Comparison of ENCODE assay signal across 23 cellular contexts in genomic region chr17:77515227-77515626, GRCh38.
DNase-seq lines count a peak whose midpoint lies in the region; ATAC-seq, FAIRE-seq and TF ChIP-seq lines count a peak whose summit lies in the region.
"Had no signal": no experiment of that assay in that cellular context is flagged by ENCODE, and none has a peak within 500 bp of the region (broad histone marks: within the 10 kb centered on the region; RNA-seq: fewer than 3 reads in every experiment).

No MANE protein-coding gene starts in this region.

- no peak overlapping the region for H2AFZ ChIP-seq in K562 (ENCODE audit: low read depth, low read length)

- H3K79me2 ChIP-seq in K562 (ENCODE audit: control insufficient read depth, insufficient read depth, low read length) = no peaks in the 10 kb centered on the region

- TF ChIP-seq RAD21 in A549 (conservative IDR thresholded peaks at IDR 0.05 in 1 of 2, IDR thresholded peaks at IDR 0.05 in 1 of 2) (no peak), K562 (CRISPR knock-in tag; conservative IDR thresholded peaks at IDR 0.05 in 1 of 2, IDR thresholded peaks at IDR 0.05 in 1 of 2) (no peak)

- TF ChIP-seq EP300 in A549 (IDR thresholded peaks at IDR 0.05) (no peak), K562 (IDR thresholded peaks at IDR 0.05; ENCODE audit: low read length) (no peak)

- peaks cover 11% of the 10 kb centered on the region for H3K9me3 Mint-ChIP-seq in activated naive CD4-positive, alpha-beta T cell treated with anti-CD3 and anti-CD28 coated beads, Interleukin-2, amount 10 ng/mL, durations not matched to agents 7 days and 5 days
- H3K9me3 Mint-ChIP-seq in activated T-cell treated with anti-CD3 and anti-CD28 coated beads, Interleukin-2, amount 50 U/mL, for 4 hours = peaks cover 13% of the 10 kb centered on the region

- H3K4me1 ChIP-seq in A549 = no peaks in the 10 kb centered on the region
- no peaks in the 10 kb centered on the region; a peak in 1 of 5 replicates for H3K4me1 ChIP-seq in K562 (replicated peaks in 1 of 2; ENCODE audit: control insufficient read depth in 2 of 2, insufficient read depth in 2 of 2, low read length in 2 of 2)
- H3K4me1 ChIP-seq: BLaER1 had no signal

- in situ Hi-C loops in K562 (cut with MboI) = no loop called here

- H3K4me3 Mint-ChIP-seq in activated naive CD4-positive, alpha-beta T cell treated with anti-CD3 and anti-CD28 coated beads, Interleukin-2, amount 10 ng/mL, durations not matched to agents 7 days and 5 days = no peak overlapping the region
- no peak overlapping the region for H3K4me3 Mint-ChIP-seq in activated T-cell treated with anti-CD3 and anti-CD28 coated beads, Interleukin-2, amount 50 U/mL, for 4 hours
- H3K4me3 Mint-ChIP-seq: CD14-positive monocyte; CD4-positive, alpha-beta memory T cell; CD8-positive, alpha-beta memory T cell had no signal

- peak; percentile 14 for DNase-seq in activated naive CD4-positive, alpha-beta T cell treated with anti-CD3 and anti-CD28 coated beads, Interleukin-2, amount 10 ng/mL, durations not matched to agents 7 days and 5 days
- no peak for DNase-seq in activated naive CD4-positive, alpha-beta T cell treated with anti-CD3 and anti-CD28 coated beads, Interleukin-2, amount 50 U/mL, for 16 hours
- DNase-seq in cardiac septum (ENCODE audit: low spot score) (peak; percentile 5), Right ventricle myocardium inferior (ENCODE audit: missing footprints) (no peak), A549 (ENCODE audit: low read depth in 1 of 2, low spot score in 1 of 2) (no peak), K562 (ENCODE audit: extremely low read depth in 1 of 4, low spot score in 3 of 4) (no peak), urothelium cell line (ENCODE audit: low spot score) (no peak)
- no peak for DNase-seq in activated T-cell treated with anti-CD3 and anti-CD28 coated beads, Interleukin-2, amount 50 U/mL, for 4 hours
- DNase-seq: ACHN; BE2C; C1 segment of cervical spinal cord; CD4-positive, alpha-beta memory T cell; CD4-positive, CD25-positive, alpha-beta regulatory T cell; CD8-positive, alpha-beta memory T cell; COR-L47; DMS79 treated with DMSO at 0.1 percent for 48 hours; GF-D8 had no signal

- H3K36me3 Mint-ChIP-seq in activated naive CD4-positive, alpha-beta T cell treated with anti-CD3 and anti-CD28 coated beads, Interleukin-2, amount 10 ng/mL, durations not matched to agents 7 days and 5 days = peaks cover 8% of the 10 kb centered on the region
- peaks cover 2% of the 10 kb centered on the region for H3K36me3 Mint-ChIP-seq in activated T-cell treated with anti-CD3 and anti-CD28 coated beads, Interleukin-2, amount 50 U/mL, for 4 hours (ENCODE audit: insufficient read depth)
- H3K36me3 Mint-ChIP-seq: CD14-positive monocyte had no signal

- intact Hi-C loops in cardiac septum (cut with DNase I) (no loop called here), Right ventricle myocardium inferior (cut with DNase I) (no loop called here), K562 (cut with micrococcal nuclease) (no loop called here)

- POLR2A ChIA-PET in A549 (lab: Yijun Ruan, JAX) = no interaction called here
- POLR2A ChIA-PET in K562 (lab: Yijun Ruan, JAX) = interaction anchor here (0.6 kb wide), 1 partner anchor 29 kb away, joined by 3 read pairs; no protein-coding TSS in a partner anchor

- TF ChIP-seq CTCF in A549 (IDR thresholded peaks at IDR 0.05) (no peak), K562 (IDR thresholded peaks at IDR 0.05 in 2 of 3, conservative IDR thresholded peaks at IDR 0.05 in 1 of 3; ENCODE audit: insufficient read depth in 2 of 3, low read depth in 1 of 3, low read length in 3 of 3) (no peak)

- H3K9me1 ChIP-seq in K562 (ENCODE audit: control insufficient read depth, insufficient read depth, low read length) = no peaks in the 10 kb centered on the region

- H3K4me2 ChIP-seq in A549 (no peak overlapping the region), K562 (ENCODE audit: insufficient read depth, low read length) (no peak overlapping the region)
- H3K4me2 ChIP-seq: BLaER1 had no signal

- peaks cover 0 to 16% of the 10 kb centered on the region in 2 experiments; a peak in 2 of 5 replicates for H3K27me3 ChIP-seq in K562 (ENCODE audit: control insufficient read depth in 2 of 2, insufficient read depth in 2 of 2, low read length in 2 of 2)
- H3K27me3 ChIP-seq: BE2C, BLaER1 had no signal

- no peak overlapping the region for H3K27ac Mint-ChIP-seq in activated naive CD4-positive, alpha-beta T cell treated with anti-CD3 and anti-CD28 coated beads, Interleukin-2, amount 10 ng/mL, durations not matched to agents 7 days and 5 days
- H3K27ac Mint-ChIP-seq: CD14-positive monocyte; CD4-positive, alpha-beta memory T cell; CD4-positive, CD25-positive, alpha-beta regulatory T cell had no signal

- ATAC-seq in Right ventricle myocardium inferior = no peak
- ATAC-seq in A549 = no peak
- ATAC-seq in K562 = no peak
- no peak for ATAC-seq in activated T-cell treated with anti-CD3 and anti-CD28 coated beads, Interleukin-2, amount 50 U/mL, for 4 hours

- peaks cover 4% of the 10 kb centered on the region for H3K4me1 Mint-ChIP-seq in activated naive CD4-positive, alpha-beta T cell treated with anti-CD3 and anti-CD28 coated beads, Interleukin-2, amount 10 ng/mL, durations not matched to agents 7 days and 5 days
- H3K4me1 Mint-ChIP-seq in activated T-cell treated with anti-CD3 and anti-CD28 coated beads, Interleukin-2, amount 50 U/mL, for 4 hours (ENCODE audit: low read depth) = peaks cover 2% of the 10 kb centered on the region

- H3K27me3 Mint-ChIP-seq in activated naive CD4-positive, alpha-beta T cell treated with anti-CD3 and anti-CD28 coated beads, Interleukin-2, amount 10 ng/mL, durations not matched to agents 7 days and 5 days = peaks cover 19% of the 10 kb centered on the region
- H3K27me3 Mint-ChIP-seq in activated T-cell treated with anti-CD3 and anti-CD28 coated beads, Interleukin-2, amount 50 U/mL, for 4 hours (ENCODE audit: low read depth) = no peaks in the 10 kb centered on the region
- H3K27me3 Mint-ChIP-seq: CD4-positive, alpha-beta memory T cell had no signal

- peaks cover 23% of the 10 kb centered on the region for H3K9me3 ChIP-seq in A549
- H3K9me3 ChIP-seq in K562 (replicated peaks; ENCODE audit: control insufficient read depth, insufficient read depth, low read depth, low read length) = no peaks in the 10 kb centered on the region

- no peak for FAIRE-seq in A549 (lab: Jason Lieb, UNC)
- FAIRE-seq in K562 (lab: Jason Lieb, UNC) = no peak
- no peak for FAIRE-seq in urothelium cell line (lab: Jason Lieb, UNC)
- FAIRE-seq: G401.6, GM12891, GM19239 had no signal

- no peaks in the 10 kb centered on the region for H3K36me3 ChIP-seq in K562 (ENCODE audit: control insufficient read depth, insufficient read depth, low read length)
- H3K36me3 ChIP-seq: BE2C, BLaER1 had no signal

- H4K20me1 ChIP-seq in K562 (replicated peaks; ENCODE audit: control insufficient read depth, insufficient read depth, low read length) = no peaks in the 10 kb centered on the region
- H4K20me1 ChIP-seq: BLaER1 had no signal

- BruUV-seq in K562 (replicated peaks; lab: Mats Ljungman, UMichigan) = no TSS peak

- TF ChIP-seq POLR2A in A549 (IDR thresholded peaks at IDR 0.05; ENCODE audit: low read length) = no peak
- TF ChIP-seq POLR2A in K562 (conservative IDR thresholded peaks at IDR 0.05) = no peak

- CTCF ChIA-PET in activated naive CD4-positive, alpha-beta T cell treated with anti-CD3 and anti-CD28 coated beads, Interleukin-2, amount 10 ng/mL, durations not matched to agents 7 days and 5 days (lab: Charles Lee) = interaction anchor here (1.5 kb wide), 1 partner anchor 28 kb away, joined by 4 read pairs; no protein-coding TSS in a partner anchor
- CTCF ChIA-PET in A549 (lab: Yijun Ruan, JAX) = interaction anchor here (1.1 kb wide), 2 partner anchors 13 to 184 kb away, joined by 4 to 5 read pairs; no protein-coding TSS in a partner anchor
- CTCF ChIA-PET in K562 (lab: Yijun Ruan, JAX; ENCODE audit: low intra/inter-chr PET ratio) = no interaction called here

- no peak overlapping the region for H3K9ac ChIP-seq in K562 (ENCODE audit: insufficient read depth in 1 of 2, low read depth in 2 of 2, low read length in 2 of 2)
- H3K9ac ChIP-seq: BLaER1 had no signal

- H3K27ac ChIP-seq in A549 = no peak overlapping the region
- H3K27ac ChIP-seq in K562 (ENCODE audit: extremely low read depth, low read depth, low read length) = no peak overlapping the region
- H3K27ac ChIP-seq: 22Rv1, BLaER1 had no signal

- no peak overlapping the region for H3K4me3 ChIP-seq in A549
- H3K4me3 ChIP-seq in K562 = no peak overlapping the region
- H3K4me3 ChIP-seq: BLaER1 had no signal

TF ChIP-seq in A549, 52 proteins besides CTCF, POLR2A, EP300 and RAD21:
- peak; percentile 76 for TF ChIP-seq MAFK (IDR thresholded peaks at IDR 0.05; ENCODE audit: partially characterized antibody)
- no peak for TF ChIP-seq POLR2AphosphoS2 (conservative IDR thresholded peaks at IDR 0.05; ENCODE audit: low read length)
TF ChIP-seq in A549: peak in this region for 1.

TF ChIP-seq in K562, 482 proteins besides CTCF, POLR2A, EP300 and RAD21:
- TF ChIP-seq ZNF316 (IDR thresholded peaks at IDR 0.05) (peak; percentile 65), C11orf30 (IDR thresholded peaks at IDR 0.05; ENCODE audit: low read depth) (0 out of 2 replicates have a peak, but pooled peaks have one; percentile 8), ZNF347 (CRISPR knock-in tag; IDR thresholded peaks at IDR 0.05; ENCODE audit: low read depth) (no peak)

Comparison
In these comparisons a context has a peak if more than half of its experiments do, and no peak if none do; other contexts are left out.
1. DNase-seq: peak in activated naive CD4-positive, alpha-beta T cell treated with anti-CD3 and anti-CD28 coated beads, Interleukin-2, amount 10 ng/mL, durations not matched to agents 7 days and 5 days (single experiment) and cardiac septum (single experiment); none in activated naive CD4-positive, alpha-beta T cell treated with anti-CD3 and anti-CD28 coated beads, Interleukin-2, amount 50 U/mL, for 16 hours (single experiment), Right ventricle myocardium inferior (single experiment), A549 (0 of 2), K562 (0 of 4), urothelium cell line (single experiment) and activated T-cell treated with anti-CD3 and anti-CD28 coated beads, Interleukin-2, amount 50 U/mL, for 4 hours (single experiment).